In genomic region chr3:127008236-127008635, GRCh38 we compare ENCODE assay signal across 18 cellular contexts. TPM values are rescaled to one million over a fixed set of nuclear protein-coding genes. Genes with fewer than 3 reads are reported as not detected.
DNase-seq lines count a peak whose midpoint lies in the region; ATAC-seq, FAIRE-seq and TF ChIP-seq lines count a peak whose summit lies in the region.
"Had no signal": no experiment of that assay in that cellular context is flagged by ENCODE, and none has a peak within 500 bp of the region (broad histone marks: within the 10 kb centered on the region; RNA-seq: fewer than 3 reads in every experiment).

No MANE protein-coding gene starts in this region.

- H3K18ac ChIP-seq in H1 (ENCODE audit: extremely low read depth, low read length), result no peak overlapping the region

- no peaks in the 10 kb centered on the region for H3K23me2 ChIP-seq in H1 (ENCODE audit: low read depth, low read length)

- H3K9ac ChIP-seq in BLaER1 treated with 17β-estradiol and CSF1 and Interleukin-3, amounts not matched to agents 10 nM and 100 nM, result peak overlapping the region in 1 of 11 experiments; percentile 24; a peak in 1 of 22 replicates
- H3K9ac ChIP-seq in HUES6 (ENCODE audit: low read length) (no peak overlapping the region), H1 (replicated peaks in 1 of 4; ENCODE audit: extremely low read depth in 1 of 4, low read depth in 3 of 4, low read length in 3 of 4) (no peak overlapping the region)
- H3K9ac ChIP-seq: KMS-11 had no signal

- 93% methylated on average over 10 of the region's 10 CpGs; no CpG with 5 or more reads in 1 of the 2 experiments for WGBS in H1 (ENCODE audit: extremely low coverage in 1 of 2, insufficient coverage in 1 of 2, insufficient read length in 1 of 2, insufficient replicate concordance in 2 of 2, low coverage in 1 of 2, low lambda C conversion rate in 2 of 2, missing lambda C conversion rate in 1 of 2), 2 experiments

- H3K79me1 ChIP-seq in H1 (ENCODE audit: low read depth, low read length), result 0 out of 2 replicates have a peak, but pooled peaks cover 2% of the 10 kb centered on the region

- H4K20me1 ChIP-seq in BLaER1 treated with 17β-estradiol and CSF1 and Interleukin-3, amounts not matched to agents 10 nM and 100 nM, result peaks cover 0 to 47% (median 30%) of the 10 kb centered on the region in 11 experiments; a peak in 19 of 22 replicates
- H4K20me1 ChIP-seq in H1 (replicated peaks in 1 of 2; ENCODE audit: control insufficient read depth in 1 of 2, insufficient read depth in 2 of 2, low read length in 2 of 2), result peaks cover 3 to 20% of the 10 kb centered on the region in 2 experiments

- H3K56ac ChIP-seq in H1 (replicated peaks; ENCODE audit: insufficient read length, low read depth, low read length), result no peak overlapping the region

- no peaks in the 10 kb centered on the region for H3K79me2 ChIP-seq in H1 (ENCODE audit: control insufficient read depth in 1 of 2, insufficient read depth in 2 of 2, low read length in 2 of 2)

- no peak overlapping the region for H2AK5ac ChIP-seq in H1 (ENCODE audit: low read depth, low read length)

- TF ChIP-seq POLR2A in H1 (IDR thresholded peaks at IDR 0.05; ENCODE audit: control extremely low read depth in 1 of 2, low read depth in 2 of 2, low read length in 2 of 2), result no peak

- no peaks in the 10 kb centered on the region for H3K9me3 ChIP-seq in BLaER1 treated with 17β-estradiol and CSF1 and Interleukin-3, amounts not matched to agents 10 nM and 100 nM (replicated peaks in 1 of 11)
- H3K9me3 ChIP-seq in HUES6 (ENCODE audit: control insufficient read depth, insufficient read depth, low read depth, low read length) (no peaks in the 10 kb centered on the region), H1 (ENCODE audit: insufficient read depth in 2 of 2, low read depth in 1 of 2, low read length in 1 of 2) (no peaks in the 10 kb centered on the region)
- H3K9me3 ChIP-seq: Caco-2 had no signal

- peak overlapping the region in 7 of 11 experiments; percentile 77 to 89 (median 83); a peak in 10 of 22 replicates for H3K4me2 ChIP-seq in BLaER1 treated with 17β-estradiol and CSF1 and Interleukin-3, amounts not matched to agents 10 nM and 100 nM
- H3K4me2 ChIP-seq in H1 (ENCODE audit: insufficient read depth in 1 of 2, low read depth in 2 of 2, low read length in 2 of 2), result no peak overlapping the region
- H3K4me2 ChIP-seq: KMS-11 had no signal

- H2BK20ac ChIP-seq in H1 (ENCODE audit: low read length), result no peak overlapping the region

- no peaks in the 10 kb centered on the region for H3K4me1 Mint-ChIP-seq in activated naive CD4-positive, alpha-beta T cell treated with anti-CD3 and anti-CD28 coated beads, Interleukin-2, amount 10 ng/mL, durations not matched to agents 7 days and 5 days
- H3K4me1 Mint-ChIP-seq in activated CD4-positive, alpha-beta T cell treated with anti-CD3 and anti-CD28 coated beads, Interleukin-2, amount 10 ng/mL, durations not matched to agents 24 days and 14 days, result no peaks in the 10 kb centered on the region
- H3K4me1 Mint-ChIP-seq: CD14-positive monocyte had no signal

- H4K5ac ChIP-seq in H1 (ENCODE audit: insufficient read length, low read depth, low read length), result no peak overlapping the region

- H3K4ac ChIP-seq in H1 (replicated peaks; ENCODE audit: insufficient read length, low read depth, low read length), result no peak overlapping the region

- no peak overlapping the region for H4K91ac ChIP-seq in H1 (replicated peaks; ENCODE audit: insufficient read length, low read length)

- no peak overlapping the region for H3K23ac ChIP-seq in H1 (ENCODE audit: insufficient read length)

- no peak overlapping the region for H3K4me3 Mint-ChIP-seq in activated naive CD4-positive, alpha-beta T cell treated with anti-CD3 and anti-CD28 coated beads, Interleukin-2, amount 10 ng/mL, durations not matched to agents 7 days and 5 days
- H3K4me3 Mint-ChIP-seq in activated CD4-positive, alpha-beta T cell treated with anti-CD3 and anti-CD28 coated beads, Interleukin-2, amount 10 ng/mL, durations not matched to agents 24 days and 14 days, result no peak overlapping the region
- H3K4me3 Mint-ChIP-seq: CD14-positive monocyte had no signal

- no peak for FAIRE-seq in H1 (lab: Jason Lieb, UNC)

- H2BK5ac ChIP-seq in H1 (ENCODE audit: low read depth, low read length), result no peak overlapping the region; the same call in 1 of the 2 replicates

- intact Hi-C loops in activated CD4-positive, alpha-beta T cell treated with anti-CD3 and anti-CD28 coated beads, Interleukin-2, amount 10 ng/mL, durations not matched to agents 24 days and 14 days (cut with micrococcal nuclease), result no loop called here

- peaks cover 26 to 83% (median 73%) of the 10 kb centered on the region in 10 experiments for H3K4me1 ChIP-seq in BLaER1 treated with 17β-estradiol and CSF1 and Interleukin-3, amounts not matched to agents 10 nM and 100 nM
- H3K4me1 ChIP-seq in HUES6 (ENCODE audit: control insufficient read depth, insufficient read depth, low read length), result no peaks in the 10 kb centered on the region
- H3K4me1 ChIP-seq in H1 (replicated peaks in 1 of 4; ENCODE audit: control insufficient read depth in 3 of 4, insufficient read depth in 4 of 4, low read length in 3 of 4), result no peaks in the 10 kb centered on the region; a peak in 3 of 7 replicates
- H3K4me1 ChIP-seq: Caco-2 had no signal

- no peak for ATAC-seq in GM18909 (IDR thresholded peaks at IDR 0.05; ENCODE audit: poor library complexity, unreplicated experiment)

- H3K27ac ChIP-seq in BLaER1 treated with 17β-estradiol and CSF1 and Interleukin-3, amounts not matched to agents 10 nM and 100 nM, result no peak overlapping the region
- H3K27ac ChIP-seq in HUES6 (ENCODE audit: low read depth, low read length) (0 out of 2 replicates have a peak overlapping the region, but pooled peaks have one; percentile 3), H1 (ENCODE audit: low read depth, low read length) (no peak overlapping the region)
- H3K27ac ChIP-seq: KMS-11 had no signal

- no peak for TF ChIP-seq CTCF in H1 (IDR thresholded peaks at IDR 0.05; ENCODE audit: control extremely low read depth in 1 of 3, insufficient read depth in 1 of 3, low read depth in 1 of 3, low read length in 3 of 3)

- peaks cover 0 to 33% (median 0%) of the 10 kb centered on the region in 11 experiments; a peak in 4 of 22 replicates for H3K36me3 ChIP-seq in BLaER1 treated with 17β-estradiol and CSF1 and Interleukin-3, amounts not matched to agents 10 nM and 100 nM
- H3K36me3 ChIP-seq in HUES6 (ENCODE audit: control insufficient read depth, insufficient read depth, low read length), result peaks cover 47% of the 10 kb centered on the region
- peaks cover 0 to 11% (median 6%) of the 10 kb centered on the region in 4 experiments; a peak in 6 of 8 replicates for H3K36me3 ChIP-seq in H1 (ENCODE audit: control insufficient read depth in 2 of 4, insufficient read depth in 4 of 4, low read length in 3 of 4)

- H3K27ac Mint-ChIP-seq in activated naive CD4-positive, alpha-beta T cell treated with anti-CD3 and anti-CD28 coated beads, Interleukin-2, amount 10 ng/mL, durations not matched to agents 7 days and 5 days, result no peak overlapping the region
- no peak overlapping the region for H3K27ac Mint-ChIP-seq in activated CD4-positive, alpha-beta T cell treated with anti-CD3 and anti-CD28 coated beads, Interleukin-2, amount 10 ng/mL, durations not matched to agents 24 days and 14 days

- DNase-seq in NCI-H2081 treated with DMSO at 0.1 percent for 48 hours (lab: John Stamatoyannopoulos, UW) (peak; percentile 42), H1 (ENCODE audit: low read depth in 1 of 2, low spot score in 2 of 2) (no peak)
- DNase-seq in activated naive CD4-positive, alpha-beta T cell treated with anti-CD3 and anti-CD28 coated beads, Interleukin-2, amount 10 ng/mL, durations not matched to agents 7 days and 5 days, result no peak
- DNase-seq in activated CD4-positive, alpha-beta T cell treated with anti-CD3 and anti-CD28 coated beads, Interleukin-2, amount 10 ng/mL, durations not matched to agents 24 days and 14 days, result no peak
- DNase-seq: Caco-2, DMS79, GOT3, NCI-H1930, NCI-H226, NCI-H524 treated with DMSO at 0.1 percent for 48 hours, RPMI8226, SIG-M5, T-helper 2 cell had no signal

- CTCF ChIA-PET in H1 (lab: Charles Lee; ENCODE audit: partially characterized antibody), result interaction anchor here (1.0 to 1.6 kb wide), 4 partner anchors 10 to 447 kb away, joined by 3 to 4 read pairs (median 3); no protein-coding TSS in a partner anchor
- CTCF ChIA-PET in activated naive CD4-positive, alpha-beta T cell treated with anti-CD3 and anti-CD28 coated beads, Interleukin-2, amount 10 ng/mL, durations not matched to agents 7 days and 5 days (lab: Charles Lee), result no interaction called here

- H4K8ac ChIP-seq in H1 (ENCODE audit: extremely low read depth, insufficient read depth, low read length), result peak overlapping the region; percentile 85; the same call in 1 of the 2 replicates

- H2BK12ac ChIP-seq in H1 (ENCODE audit: low read depth, low read length), result no peak overlapping the region

- H3K4me3 ChIP-seq in BLaER1 treated with 17β-estradiol and CSF1 and Interleukin-3, amounts not matched to agents 10 nM and 100 nM, result no peak overlapping the region
- H3K4me3 ChIP-seq in HUES6 (ENCODE audit: low read depth, low read length), result no peak overlapping the region
- H3K4me3 ChIP-seq in H1 (ENCODE audit: extremely low read depth in 1 of 4, insufficient read depth in 2 of 4, low read depth in 3 of 4, low read length in 4 of 4), result no peak overlapping the region

- H3K9me3 Mint-ChIP-seq in activated naive CD4-positive, alpha-beta T cell treated with anti-CD3 and anti-CD28 coated beads, Interleukin-2, amount 10 ng/mL, durations not matched to agents 7 days and 5 days, result no peaks in the 10 kb centered on the region
- H3K9me3 Mint-ChIP-seq in activated CD4-positive, alpha-beta T cell treated with anti-CD3 and anti-CD28 coated beads, Interleukin-2, amount 10 ng/mL, durations not matched to agents 24 days and 14 days, result no peaks in the 10 kb centered on the region
- H3K9me3 Mint-ChIP-seq: CD14-positive monocyte had no signal

- no peak for TF ChIP-seq EP300 in H1 (IDR thresholded peaks at IDR 0.05; ENCODE audit: borderline replicate concordance in 1 of 2, low read depth in 2 of 2, low read length in 2 of 2)

- TF ChIP-seq RAD21 in H1 (IDR thresholded peaks at IDR 0.05 in 1 of 2, conservative IDR thresholded peaks at IDR 0.05 in 1 of 2; ENCODE audit: low read depth in 2 of 2, low read length in 2 of 2), result no peak

- H2BK15ac ChIP-seq in H1 (ENCODE audit: low read length), result no peak overlapping the region

- no peaks in the 10 kb centered on the region for H3K27me3 ChIP-seq in BLaER1 treated with 17β-estradiol and CSF1 and Interleukin-3, amounts not matched to agents 10 nM and 100 nM
- H3K27me3 ChIP-seq in HUES6 (ENCODE audit: control insufficient read depth, insufficient read depth, low read length) (no peaks in the 10 kb centered on the region), H1 (replicated peaks in 1 of 4; ENCODE audit: control insufficient read depth in 3 of 4, extremely low read depth in 1 of 4, insufficient read depth in 3 of 4, low read length in 3 of 4) (no peaks in the 10 kb centered on the region)

- H3K36me3 Mint-ChIP-seq in activated naive CD4-positive, alpha-beta T cell treated with anti-CD3 and anti-CD28 coated beads, Interleukin-2, amount 10 ng/mL, durations not matched to agents 7 days and 5 days, result no peaks in the 10 kb centered on the region
- H3K36me3 Mint-ChIP-seq in activated CD4-positive, alpha-beta T cell treated with anti-CD3 and anti-CD28 coated beads, Interleukin-2, amount 10 ng/mL, durations not matched to agents 24 days and 14 days (ENCODE audit: low read depth), result no peaks in the 10 kb centered on the region
- H3K36me3 Mint-ChIP-seq: CD14-positive monocyte had no signal

- POLR2A ChIA-PET in H1 (lab: Charles Lee; ENCODE audit: partially characterized antibody), result no interaction called here

- no peak overlapping the region for H2BK120ac ChIP-seq in H1 (replicated peaks; ENCODE audit: low read depth, low read length)

- no peaks in the 10 kb centered on the region for H3K27me3 Mint-ChIP-seq in activated naive CD4-positive, alpha-beta T cell treated with anti-CD3 and anti-CD28 coated beads, Interleukin-2, amount 10 ng/mL, durations not matched to agents 7 days and 5 days
- H3K27me3 Mint-ChIP-seq in activated CD4-positive, alpha-beta T cell treated with anti-CD3 and anti-CD28 coated beads, Interleukin-2, amount 10 ng/mL, durations not matched to agents 24 days and 14 days, result no peaks in the 10 kb centered on the region

- H3K14ac ChIP-seq in H1 (ENCODE audit: insufficient read length), result no peak overlapping the region

- no peak overlapping the region for H2AFZ ChIP-seq in H1 (ENCODE audit: low read length)

RNA-seq across cellular contexts. Expression of gene PLXNA1, which starts 25.3 kb away (rescaled TPM):
- total RNA-seq in H1 (2021; fragmentation: NEBNext Ultra II Directional; extraction: Animal tissue kit (Norgen Biotek cat#: 25700)), result 47.5 and 50.8 TPM in 2 replicates
- polyA plus RNA-seq in H1 (2011; rRNA removed), result 54.9 and 81.4 TPM in 2 replicates
- 51.2 TPM for polyA plus RNA-seq in H1 (2011; cell fraction: cytosol; rRNA removed)
- polyA plus RNA-seq in H1 (2011; cell fraction: nucleus; rRNA removed), result 191 TPM
- polyA plus RNA-seq in H1 (2012, experiment 1 of 2), result 36.1 to 53.1 TPM (median 42.4 TPM) in 4 replicates
- polyA plus RNA-seq in H1 (2012, experiment 2 of 2), result 26.1 TPM
- 40.4 TPM for polyA plus RNA-seq in H1 (2013, experiment 1 of 2)
- polyA plus RNA-seq in H1 (2013, experiment 2 of 2), result 38.5 TPM
- 104 and 131 TPM in 2 replicates for polyA minus RNA-seq in H1 (2011; rRNA and poly(A)+ RNA removed)
- 53.8 TPM for polyA minus RNA-seq in H1 (2011; cell fraction: cytosol; rRNA and poly(A)+ RNA removed)
- polyA minus RNA-seq in H1 (2011; cell fraction: nucleus; rRNA and poly(A)+ RNA removed), result 70.5 TPM
- total RNA-seq in activated CD4-positive, alpha-beta T cell treated with anti-CD3 and anti-CD28 coated beads, Interleukin-2, amount 10 ng/mL, durations not matched to agents 24 days and 14 days, result 21.3 and 24.0 TPM in 2 replicates
- polyA plus RNA-seq: CD14-positive monocyte had no signal

Comparison
In these comparisons a context has a peak if more than half of its experiments do, and no peak if none do; other contexts are left out.
1. H3K4me2 ChIP-seq: peak in BLaER1 treated with 17β-estradiol and CSF1 and Interleukin-3, amounts not matched to agents 10 nM and 100 nM (7 of 11); none in H1 (0 of 2).